8 cellular contexts compared by ENCODE assay signal in genomic region chr7:64876792-64877713, GRCh38. TPM values are rescaled to one million over a fixed set of nuclear protein-coding genes. Genes with fewer than 3 reads are reported as not detected.
DNase-seq lines count a peak whose midpoint lies in the region; FAIRE-seq and TF ChIP-seq lines count a peak whose summit lies in the region.

No MANE protein-coding gene starts in this region.

- no peaks in the 10 kb centered on the region for H3K36me3 ChIP-seq in spleen

- FAIRE-seq in GM12891 (lab: Jason Lieb, UNC), result no peak

- peaks cover 17% of the 10 kb centered on the region for H3K9me3 Mint-ChIP-seq in T-helper 2 cell treated with Interferon-gamma antibody and Interleukin-4, amounts not matched to agents 5 μg/mL and 100 μg/mL, for 36 hours

- no peaks in the 10 kb centered on the region for H3K36me3 Mint-ChIP-seq in T-helper 2 cell treated with Interferon-gamma antibody and Interleukin-4, amounts not matched to agents 5 μg/mL and 100 μg/mL, for 36 hours (ENCODE audit: low read depth)

- DNase-seq in HuH-7 (ENCODE audit: low spot score) (peak; percentile 88), astrocyte of the cerebellum (ENCODE audit: low read depth) (no peak), iPS-NIHi7 (ENCODE audit: extremely low spot score) (peak; percentile 97), spleen (peak; percentile 84), GDM1 (lab: John Stamatoyannopoulos, UW) (no peak), GM12891 (ENCODE audit: insufficient read length, low spot score) (no peak), NOMO-1 treated with dmso at 0.1 percent for 144 hours (lab: John Stamatoyannopoulos, UW; ENCODE audit: unreplicated experiment) (no peak)
- peak; percentile 35 for DNase-seq in T-helper 2 cell treated with Interferon-gamma antibody and Interleukin-4, amounts not matched to agents 5 μg/mL and 100 μg/mL, for 36 hours (ENCODE audit: low spot score)

- peak overlapping the region; percentile 31 for H3K4me3 ChIP-seq in astrocyte of the cerebellum (ENCODE audit: low read depth, low read length)
- H3K4me3 ChIP-seq in spleen, result peak overlapping the region in 4 of 8 donors; percentile 1 to 56 (median 20)

- in situ Hi-C loops in astrocyte of the cerebellum (cut with HindIII; ENCODE audit: low sequenced_read_pairs), result loop anchor here (25.0 kb wide), 1 partner anchor 215 kb away; the partner anchor contains the start of gene ZNF107

- H3K27ac ChIP-seq in spleen, result no peak overlapping the region

- peak overlapping the region; percentile 62 for H3K4me3 Mint-ChIP-seq in T-helper 2 cell treated with Interferon-gamma antibody and Interleukin-4, amounts not matched to agents 5 μg/mL and 100 μg/mL, for 36 hours

- peaks cover 0 to 51% (median 3%) of the 10 kb centered on the region in 7 donors for H3K27me3 ChIP-seq in spleen (replicated peaks in 1 of 7)

- peaks cover 0 to 11% (median 2%) of the 10 kb centered on the region in 6 donors for H3K4me1 ChIP-seq in spleen

- peaks cover 0 to 83% (median 4%) of the 10 kb centered on the region in 8 donors for H3K9me3 ChIP-seq in spleen

- peaks cover 4% of the 10 kb centered on the region for H3K4me1 Mint-ChIP-seq in T-helper 2 cell treated with Interferon-gamma antibody and Interleukin-4, amounts not matched to agents 5 μg/mL and 100 μg/mL, for 36 hours (ENCODE audit: low read depth)

- TF ChIP-seq CTCF in astrocyte of the cerebellum (IDR thresholded peaks at IDR 0.05; ENCODE audit: low read depth, low read length, missing control alignments), result no peak
- no peak for TF ChIP-seq CTCF in spleen (IDR thresholded peaks at IDR 0.05 in 8 of 11, conservative IDR thresholded peaks at IDR 0.05 in 3 of 11)

- WGBS in spleen, 5 donors, result 22 to 40% (median 24%) methylated on average over 20 to 39 of the region's 39 CpGs

- no peak for TF ChIP-seq POLR2A in spleen (IDR thresholded peaks at IDR 0.05)
- no peak for TF ChIP-seq POLR2A in GM12891 (IDR thresholded peaks at IDR 0.05; ENCODE audit: low read depth, low read length)

- intact Hi-C loops in spleen (cut with DNase I; ENCODE audit: low total_unique reads), result no loop called here

- no peak overlapping the region for H3K27ac Mint-ChIP-seq in T-helper 2 cell treated with Interferon-gamma antibody and Interleukin-4, amounts not matched to agents 5 μg/mL and 100 μg/mL, for 36 hours

- no peaks in the 10 kb centered on the region for H3K27me3 Mint-ChIP-seq in T-helper 2 cell treated with Interferon-gamma antibody and Interleukin-4, amounts not matched to agents 5 μg/mL and 100 μg/mL, for 36 hours (ENCODE audit: low read depth)

TF ChIP-seq in GM12891, 5 proteins besides CTCF, POLR2A, EP300 and RAD21:
- no peak for TF ChIP-seq PAX5 (IDR thresholded peaks at IDR 0.05; ENCODE audit: insufficient read depth, low read length, severe bottlenecking)
- TF ChIP-seq POU2F2 (IDR thresholded peaks at IDR 0.05; ENCODE audit: low read depth, low read length), result no peak
- no peak for TF ChIP-seq TAF1 (IDR thresholded peaks at IDR 0.05; ENCODE audit: low read depth, low read length)
- no peak for TF ChIP-seq POLR2AphosphoS5 (IDR thresholded peaks at IDR 0.05; ENCODE audit: low read depth, low read length)
- TF ChIP-seq SPI1 (IDR thresholded peaks at IDR 0.05; ENCODE audit: low read depth, low read length), result no peak
TF ChIP-seq in GM12891: peak in this region for 0.

RNA-seq across cellular contexts. Expression of gene ZNF273, which starts 26.0 kb away (rescaled TPM):
- 10 to 100 TPM in 1 of 7 donors, 1 to 10 TPM in 6; 5.4 to 10.4 (median 6.7) TPM for total RNA-seq in spleen
- polyA plus RNA-seq in spleen, result 1 to 10 TPM; 2.4 to 4.0 (median 3.0) TPM
- 2.6 TPM for polyA plus RNA-seq in GM12891 (2012; ENCODE audit: low read depth, missing spikeins)

Comparison
In these comparisons a context has a peak if more than half of its experiments do, and no peak if none do; other contexts are left out.
1. DNase-seq: peak in HuH-7 (single experiment), T-helper 2 cell treated with Interferon-gamma antibody and Interleukin-4, amounts not matched to agents 5 μg/mL and 100 μg/mL, for 36 hours (single experiment), iPS-NIHi7 (single experiment) and spleen (single experiment); none in astrocyte of the cerebellum (single experiment), GDM1 (single experiment), GM12891 (single experiment) and NOMO-1 treated with dmso at 0.1 percent for 144 hours (single experiment).